In the genomic region with DNA sequence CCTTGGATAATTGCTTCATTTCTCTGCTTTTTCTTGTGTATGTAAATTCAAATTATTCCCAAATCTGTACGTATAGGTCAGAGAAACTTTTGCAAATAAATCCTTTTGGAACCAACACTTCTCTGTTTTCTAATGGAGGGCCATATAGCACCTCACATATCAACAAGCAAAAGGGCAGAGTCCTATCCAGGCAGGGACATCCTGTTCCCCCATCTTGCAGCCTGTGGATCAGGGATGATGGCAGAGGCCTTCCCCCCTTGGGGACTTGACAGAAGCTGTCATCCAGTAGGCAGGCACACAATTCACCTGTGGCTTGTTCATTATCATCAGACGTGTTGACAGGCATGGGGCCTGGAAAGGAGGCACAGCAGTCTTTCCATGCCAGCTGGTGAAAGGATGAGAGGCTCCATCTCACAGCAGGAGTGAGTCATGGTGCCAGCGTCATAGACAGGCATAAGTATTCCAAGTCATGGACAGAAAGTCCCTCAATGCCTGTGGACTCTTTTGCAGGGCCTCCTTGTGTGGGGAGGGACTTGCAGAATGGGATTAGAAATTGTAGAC, we compare ENCODE assay signal across 17 cellular contexts. TPM values are rescaled to one million over a fixed set of nuclear protein-coding genes. Genes with fewer than 3 reads are reported as not detected.
DNase-seq lines count a peak whose midpoint lies in the region; ATAC-seq, FAIRE-seq and TF ChIP-seq lines count a peak whose summit lies in the region.
"Had no signal": no experiment of that assay in that cellular context is flagged by ENCODE, and none has a peak within 500 bp of the region (broad histone marks: within the 10 kb centered on the region; RNA-seq: fewer than 3 reads in every experiment).

No MANE protein-coding gene starts in this region.

- H3K79me2 ChIP-seq in mammary epithelial cell (ENCODE audit: insufficient read depth, low read length), result no peaks in the 10 kb centered on the region

- H3K9me3 ChIP-seq in mammary epithelial cell (replicated peaks; ENCODE audit: insufficient read depth, low read length), result no peaks in the 10 kb centered on the region
- no peaks in the 10 kb centered on the region for H3K9me3 ChIP-seq in mucosa of descending colon
- no peaks in the 10 kb centered on the region for H3K9me3 ChIP-seq in uterus
- H3K9me3 ChIP-seq: BLaER1 had no signal

- H2AFZ ChIP-seq in mammary epithelial cell (ENCODE audit: low read depth, low read length), result no peak overlapping the region

- dilution Hi-C loops in mammary epithelial cell (cut with HindIII; ENCODE audit: low sequenced_read_pairs), result no loop called here

- no peak for FAIRE-seq in RCC 7860 (lab: Jason Lieb, UNC)
- FAIRE-seq: astrocyte, G401.6, kidney had no signal

- intact Hi-C loops in mammary epithelial cell (cut with micrococcal nuclease), result no loop called here
- intact Hi-C loops in mucosa of descending colon (cut with DNase I, micrococcal nuclease), result no loop called here
- intact Hi-C loops in uterus (cut with DNase I; ENCODE audit: low total_unique reads), result no loop called here

- no peak for TF ChIP-seq POLR2A in uterus (IDR thresholded peaks at IDR 0.05)

- no peaks in the 10 kb centered on the region for H4K20me1 ChIP-seq in mammary epithelial cell (ENCODE audit: insufficient read depth, low read length)
- H4K20me1 ChIP-seq: BLaER1 had no signal

- H3K4me3 ChIP-seq in mammary epithelial cell (replicated peaks in 1 of 3; ENCODE audit: insufficient read depth in 1 of 3, low read depth in 2 of 3, low read length in 3 of 3) (no peak overlapping the region), mucosa of descending colon (no peak overlapping the region), uterus (no peak overlapping the region)
- H3K4me3 ChIP-seq: BLaER1 had no signal

- no TSS peak for BruUV-seq in mammary epithelial cell (replicated peaks; lab: Mats Ljungman, UMichigan)

- no peak overlapping the region for H3K27ac ChIP-seq in mammary epithelial cell (ENCODE audit: insufficient read depth, low read depth, low read length)
- no peak overlapping the region for H3K27ac ChIP-seq in uterus
- H3K27ac ChIP-seq: BLaER1 had no signal

- H3K36me3 ChIP-seq in mammary epithelial cell (ENCODE audit: insufficient read depth, low read length) (no peaks in the 10 kb centered on the region), mucosa of descending colon (ENCODE audit: low read depth) (no peaks in the 10 kb centered on the region), uterus (no peaks in the 10 kb centered on the region)
- H3K36me3 ChIP-seq: BLaER1 had no signal

- H3K4me1 ChIP-seq in mammary epithelial cell (ENCODE audit: insufficient read depth, low read length), result peaks cover 3% of the 10 kb centered on the region
- peaks cover 9% of the 10 kb centered on the region for H3K4me1 ChIP-seq in mucosa of descending colon (ENCODE audit: low read depth)
- H3K4me1 ChIP-seq in uterus, result no peaks in the 10 kb centered on the region
- H3K4me1 ChIP-seq: BLaER1 had no signal

- no peak overlapping the region for H3K4me2 ChIP-seq in mammary epithelial cell (ENCODE audit: insufficient read depth, low read depth, low read length)
- H3K4me2 ChIP-seq: BLaER1 had no signal

- DNase-seq in DMS53 treated with DMSO at 0.1 percent for 48 hours (lab: John Stamatoyannopoulos, UW; ENCODE audit: unreplicated experiment) (peak; percentile 69), NCI-H146 treated with DMSO at 0.1 percent for 48 hours (lab: John Stamatoyannopoulos, UW; ENCODE audit: unreplicated experiment) (peak; percentile 21), mammary epithelial cell (peak; percentile 48), mucosa of descending colon (no peak), RCC 7860 (ENCODE audit: low spot score) (no peak), uterus (no peak)
- DNase-seq: activated CD8-positive, alpha-beta memory T cell treated with anti-CD3 and anti-CD28 coated beads for 24 hours; activated effector memory CD4-positive, alpha-beta T cell treated with anti-CD3 and anti-CD28 coated beads, Interleukin-2, amount 50 U/mL, for 16 hours; GOT3; kidney; stimulated activated naive CD8-positive, alpha-beta T cell treated with anti-CD3 and anti-CD28 coated beads, Interleukin-15, amount 100 ng/mL, for 72 hours had no signal

- in situ Hi-C loops in mammary epithelial cell (cut with MboI; ENCODE audit: low sequenced_read_pairs in 2 of 2), result no loop called here

- WGBS in mammary epithelial cell (ENCODE audit: low coverage, missing lambda C conversion rate), result 82% methylated on average over 3 of the region's 3 CpGs

- CTCF ChIA-PET in mammary epithelial cell (lab: Charles Lee; ENCODE audit: low non-redundant PET), result no interaction called here

- ATAC-seq in mucosa of descending colon (peak; percentile 55), HG03097 (IDR thresholded peaks at IDR 0.05; ENCODE audit: low FRiP score, unreplicated experiment) (no peak), HG02938 (IDR thresholded peaks at IDR 0.05; ENCODE audit: unreplicated experiment) (no peak)
- ATAC-seq: stimulated activated naive CD8-positive, alpha-beta T cell treated with anti-CD3 and anti-CD28 coated beads, Interleukin-15, amount 100 ng/mL, for 72 hours had no signal

- no peak overlapping the region for H3K9ac ChIP-seq in mammary epithelial cell (ENCODE audit: insufficient read depth, low read length)
- H3K9ac ChIP-seq: BLaER1 had no signal

- TF ChIP-seq CTCF in mammary epithelial cell (conservative IDR thresholded peaks at IDR 0.05 in 1 of 2, IDR thresholded peaks at IDR 0.05 in 1 of 2; ENCODE audit: extremely low read depth in 1 of 2, insufficient read depth in 1 of 2, low read depth in 1 of 2, low read length in 2 of 2) (no peak), mucosa of descending colon (IDR thresholded peaks at IDR 0.05) (no peak), uterus (IDR thresholded peaks at IDR 0.05) (no peak)

- no peaks in the 10 kb centered on the region for H3K27me3 ChIP-seq in mammary epithelial cell (ENCODE audit: insufficient read depth, low read length)
- no peaks in the 10 kb centered on the region for H3K27me3 ChIP-seq in uterus
- H3K27me3 ChIP-seq: BLaER1 had no signal

RNA-seq across cellular contexts. Expression of a gene that starts 31.8 kb away (rescaled TPM):
- total RNA-seq in mammary epithelial cell (10 to 100 TPM; 35.3 to 63.2 TPM), mucosa of descending colon (10 to 100 TPM; 24.1 to 49.2 (median 29.1) TPM), uterus (10 to 100 TPM in 3 of 4 donors, 1 to 10 TPM in 1; 7.2 to 50.3 (median 33.0) TPM)
- 8.6 TPM for polyA plus RNA-seq in mammary epithelial cell
- 37.3 TPM for polyA minus RNA-seq in mammary epithelial cell
- total RNA-seq: myocyte had no signal

Comparison
In these comparisons a context has a peak if more than half of its experiments do, and no peak if none do; other contexts are left out.
1. DNase-seq: peak in DMS53 treated with DMSO at 0.1 percent for 48 hours (single experiment), NCI-H146 treated with DMSO at 0.1 percent for 48 hours (single experiment) and mammary epithelial cell (single experiment); none in mucosa of descending colon (0 of 3), RCC 7860 (single experiment) and uterus (0 of 2).